In the genomic region with DNA sequence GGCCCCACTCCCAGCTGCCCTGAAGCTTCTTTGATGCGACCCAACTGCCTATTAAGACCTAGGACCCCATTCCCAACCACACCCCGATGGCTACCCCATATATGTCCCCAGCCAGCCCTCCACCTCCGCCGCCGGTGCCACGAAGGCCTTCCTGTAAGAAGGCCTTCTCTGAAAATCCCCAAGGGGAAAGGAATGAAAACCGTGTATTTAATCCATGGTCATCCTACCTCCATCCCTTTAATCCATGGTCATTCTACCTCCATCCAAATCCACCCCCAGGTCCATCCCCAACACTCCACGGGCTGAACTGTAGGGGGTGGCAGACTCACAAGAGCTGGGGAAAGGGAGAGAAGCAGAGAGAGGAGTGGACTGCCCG, we compare ENCODE assay signal across 22 cellular contexts. TPM values are rescaled to one million over a fixed set of nuclear protein-coding genes. Genes with fewer than 3 reads are reported as not detected.
DNase-seq lines count a peak whose midpoint lies in the region; ATAC-seq and TF ChIP-seq lines count a peak whose summit lies in the region.
"Had no signal": no experiment of that assay in that cellular context is flagged by ENCODE, and none has a peak within 500 bp of the region (broad histone marks: within the 10 kb centered on the region; RNA-seq: fewer than 3 reads in every experiment).

No MANE protein-coding gene starts in this region.

- H3K9me3 ChIP-seq in osteoblast (ENCODE audit: low read depth, low read length): no peaks in the 10 kb centered on the region
- H3K9me3 ChIP-seq: HAP-1, left lung had no signal

- no peak overlapping the region for H3K27ac Mint-ChIP-seq in activated T-cell treated with anti-CD3 and anti-CD28 coated beads, Interleukin-2, amount 50 U/mL, for 72 hours
- no peak overlapping the region for H3K27ac Mint-ChIP-seq in activated T-cell treated with anti-CD3 and anti-CD28 coated beads, Interleukin-2, amount 50 U/mL, for 24 hours
- H3K27ac Mint-ChIP-seq: activated CD4-positive, alpha-beta memory T cell treated with anti-CD3 and anti-CD28 coated beads, Interleukin-2, amount 10 ng/mL, durations not matched to agents 7 days and 5 days; progenitor cell of endocrine pancreas had no signal

- H3K4me3 Mint-ChIP-seq in activated T-cell treated with anti-CD3 and anti-CD28 coated beads, Interleukin-2, amount 50 U/mL, for 72 hours: peak overlapping the region; percentile 80 to 82
- H3K4me3 Mint-ChIP-seq in activated T-cell treated with anti-CD3 and anti-CD28 coated beads, Interleukin-2, amount 50 U/mL, for 24 hours: no peak overlapping the region
- H3K4me3 Mint-ChIP-seq: activated CD4-positive, alpha-beta memory T cell treated with anti-CD3 and anti-CD28 coated beads, Interleukin-2, amount 10 ng/mL, durations not matched to agents 7 days and 5 days had no signal

- H3K36me3 Mint-ChIP-seq in activated T-cell treated with anti-CD3 and anti-CD28 coated beads, Interleukin-2, amount 50 U/mL, for 72 hours (ENCODE audit: insufficient read depth in 2 of 2): no peaks in the 10 kb centered on the region
- no peaks in the 10 kb centered on the region for H3K36me3 Mint-ChIP-seq in activated T-cell treated with anti-CD3 and anti-CD28 coated beads, Interleukin-2, amount 50 U/mL, for 24 hours (ENCODE audit: low read depth)

- H3K79me2 ChIP-seq in osteoblast (ENCODE audit: insufficient read depth, low read length): no peaks in the 10 kb centered on the region

- peaks cover 38% of the 10 kb centered on the region for H3K4me1 Mint-ChIP-seq in activated T-cell treated with anti-CD3 and anti-CD28 coated beads, Interleukin-2, amount 50 U/mL, for 72 hours (ENCODE audit: low read depth)
- H3K4me1 Mint-ChIP-seq in activated T-cell treated with anti-CD3 and anti-CD28 coated beads, Interleukin-2, amount 50 U/mL, for 24 hours (ENCODE audit: low read depth): peaks cover 34% of the 10 kb centered on the region

- peaks cover under 1% of the 10 kb centered on the region for H3K4me1 ChIP-seq in osteoblast (ENCODE audit: insufficient read depth, low read length)
- H3K4me1 ChIP-seq: HAP-1 had no signal

- TF ChIP-seq CTCF in GM13977 (IDR thresholded peaks at IDR 0.05; ENCODE audit: extremely low read depth, insufficient read depth, missing control alignments): no peak
- no peak for TF ChIP-seq CTCF in coronary artery (IDR thresholded peaks at IDR 0.05)
- no peak for TF ChIP-seq CTCF in osteoblast (IDR thresholded peaks at IDR 0.05; ENCODE audit: extremely low read depth, low read depth, low read length)

- no peak overlapping the region for H3K27ac ChIP-seq in coronary artery
- H3K27ac ChIP-seq in osteoblast (ENCODE audit: low read depth, low read length): no peak overlapping the region
- H3K27ac ChIP-seq: left lung, PC-9, SK-N-MC had no signal

- peaks cover 93% of the 10 kb centered on the region for H3K27me3 ChIP-seq in osteoblast (ENCODE audit: insufficient read depth, low read length)

- H4K20me1 ChIP-seq in osteoblast (ENCODE audit: insufficient read depth, low read length): no peaks in the 10 kb centered on the region

- in situ Hi-C loops in GM13977 (cut with MboI; ENCODE audit: low pct_unique_long_range_greater_than_20kb, low sequenced_read_pairs, unreplicated experiment): no loop called here

- H3K9me3 Mint-ChIP-seq in activated T-cell treated with anti-CD3 and anti-CD28 coated beads, Interleukin-2, amount 50 U/mL, for 72 hours: no peaks in the 10 kb centered on the region
- no peaks in the 10 kb centered on the region for H3K9me3 Mint-ChIP-seq in activated T-cell treated with anti-CD3 and anti-CD28 coated beads, Interleukin-2, amount 50 U/mL, for 24 hours
- H3K9me3 Mint-ChIP-seq: activated CD4-positive, alpha-beta memory T cell treated with anti-CD3 and anti-CD28 coated beads, Interleukin-2, amount 10 ng/mL, durations not matched to agents 7 days and 5 days had no signal

- DNase-seq in activated T-cell treated with anti-CD3 and anti-CD28 coated beads, Interleukin-2, amount 50 U/mL, for 72 hours: no peak
- DNase-seq in activated T-cell treated with anti-CD3 and anti-CD28 coated beads, Interleukin-2, amount 50 U/mL, for 24 hours: no peak
- DNase-seq in GM13977 (ENCODE audit: low spot score) (peak; percentile 37), coronary artery (ENCODE audit: low spot score) (peak; percentile 64), retina (peak; percentile 52), DMS79 (lab: John Stamatoyannopoulos, UW) (no peak), NCI-H1105 treated with DMSO at 0.1 percent for 48 hours (lab: John Stamatoyannopoulos, UW) (no peak), osteoblast (ENCODE audit: insufficient read length, low spot score, missing footprints) (no peak)
- DNase-seq: activated CD4-positive, alpha-beta memory T cell treated with anti-CD3 and anti-CD28 coated beads, Interleukin-2, amount 10 ng/mL, durations not matched to agents 7 days and 5 days; activated gamma-delta T cell; AML-193; DMS79 treated with DMSO at 0.1 percent for 48 hours; effector CD4-positive, alpha-beta T cell; NCI-H1694; NCI-H510A; PC-9; stimulated activated CD4-positive, alpha-beta T cell treated with anti-CD3 and anti-CD28 coated beads, Interleukin-12 subunit alpha, Interleukin-12 subunit beta, amount 100 ng/mL, for 4 hours had no signal

- peaks cover 82% of the 10 kb centered on the region for H3K27me3 Mint-ChIP-seq in activated T-cell treated with anti-CD3 and anti-CD28 coated beads, Interleukin-2, amount 50 U/mL, for 72 hours (ENCODE audit: low read depth)
- peaks cover 82% of the 10 kb centered on the region for H3K27me3 Mint-ChIP-seq in activated T-cell treated with anti-CD3 and anti-CD28 coated beads, Interleukin-2, amount 50 U/mL, for 24 hours

- no peak for ATAC-seq in activated T-cell treated with anti-CD3 and anti-CD28 coated beads, Interleukin-2, amount 50 U/mL, for 72 hours (replicated peaks in 1 of 2)
- ATAC-seq: left lung had no signal

- H3K36me3 ChIP-seq in osteoblast (ENCODE audit: insufficient read depth, low read length): no peaks in the 10 kb centered on the region
- H3K36me3 ChIP-seq: HAP-1, left lung had no signal

- H3K4me3 ChIP-seq in coronary artery (no peak overlapping the region), osteoblast (ENCODE audit: insufficient read depth, low read length) (no peak overlapping the region)
- H3K4me3 ChIP-seq: HAP-1, left lung, PC-9, SK-N-MC had no signal

- H2AFZ ChIP-seq in osteoblast (ENCODE audit: low read length): no peak overlapping the region
- H2AFZ ChIP-seq: PC-9 had no signal

- H3K4me2 ChIP-seq in osteoblast (ENCODE audit: insufficient read depth, low read length): no peak overlapping the region
- H3K4me2 ChIP-seq: PC-9 had no signal

RNA-seq across cellular contexts. Expression of a gene that starts 0.5 kb away (rescaled TPM):
- total RNA-seq in activated T-cell treated with anti-CD3 and anti-CD28 coated beads, Interleukin-2, amount 50 U/mL, for 72 hours: under 1 TPM in 1 of 2 donors, not detected in 1; 0.12 TPM
- not detected in 2 replicates for total RNA-seq in osteoblast
- total RNA-seq: activated CD4-positive, alpha-beta memory T cell treated with anti-CD3 and anti-CD28 coated beads, Interleukin-2, amount 10 ng/mL, durations not matched to agents 7 days and 5 days; HT-29; left lung; progenitor cell of endocrine pancreas had no signal

RNA-seq across cellular contexts. Expression of a gene that starts 24.5 kb away (rescaled TPM):
- total RNA-seq in activated T-cell treated with anti-CD3 and anti-CD28 coated beads, Interleukin-2, amount 50 U/mL, for 72 hours: 10 to 100 TPM; 18.2 to 23.8 TPM
- 1.4 and 2.1 TPM in 2 replicates for total RNA-seq in osteoblast

Comparison
In these comparisons a context has a peak if more than half of its experiments do, and no peak if none do; other contexts are left out.
1. DNase-seq: peak in GM13977 (single experiment), coronary artery (single experiment) and retina (single experiment); none in activated T-cell treated with anti-CD3 and anti-CD28 coated beads, Interleukin-2, amount 50 U/mL, for 72 hours (0 of 2), activated T-cell treated with anti-CD3 and anti-CD28 coated beads, Interleukin-2, amount 50 U/mL, for 24 hours (single experiment), DMS79 (single experiment), NCI-H1105 treated with DMSO at 0.1 percent for 48 hours (single experiment) and osteoblast (single experiment).